In genomic region chr12:5437122-5437521, GRCh38 we compare ENCODE assay signal across 23 cellular contexts. TPM values are rescaled to one million over a fixed set of nuclear protein-coding genes. Genes with fewer than 3 reads are reported as not detected.
"Had no signal": no experiment of that assay in that cellular context is flagged by ENCODE, and none has a peak within 500 bp of the region (broad histone marks: within the 10 kb centered on the region; RNA-seq: fewer than 3 reads in every experiment).

No MANE protein-coding gene starts in this region.

- ATAC-seq: activated CD8-positive, alpha-beta T cell treated with anti-CD3 and anti-CD28 coated beads, Interleukin-2, amount 10 ng/mL, durations not matched to agents 7 days and 5 days; gastroesophageal sphincter; lower lobe of right lung; stimulated activated naive B cell treated with anti-CD40 and anti-IgM and Interleukin-4, amounts not matched to agents 10 μg/mL and 1 μg/mL and 100 μg/mL, for 72 hours had no signal

- H3K27ac ChIP-seq: cardiac muscle cell, epithelial cell of prostate, gastroesophageal sphincter, lower lobe of right lung, ovary had no signal

- H3K36me3 ChIP-seq: adrenal gland, cardiac muscle cell, gastroesophageal sphincter, lower lobe of right lung, ovary had no signal

- H3K9me3 Mint-ChIP-seq: activated CD4-positive, alpha-beta T cell treated with anti-CD3 and anti-CD28 coated beads, Interleukin-2, amount 10 ng/mL, durations not matched to agents 24 days and 14 days; neural crest cell; stimulated activated naive B cell treated with anti-CD40 and anti-IgM and Interleukin-4, amounts not matched to agents 10 μg/mL and 1 μg/mL and 100 μg/mL, for 72 hours; T-helper 2 cell treated with Interferon-gamma antibody and Interleukin-4, amounts not matched to agents 5 μg/mL and 100 μg/mL, for 36 hours had no signal

- DNase-seq: activated CD4-positive, alpha-beta T cell treated with anti-CD3 and anti-CD28 coated beads, Interleukin-2, amount 10 ng/mL, durations not matched to agents 24 days and 14 days; activated CD4-positive, CD25-positive, alpha-beta regulatory T cell; activated CD8-positive, alpha-beta memory T cell treated with anti-CD3 and anti-CD28 coated beads, Interleukin-2, amount 50 U/mL, for 4 hours; activated CD8-positive, alpha-beta T cell treated with anti-CD3 and anti-CD28 coated beads, Interleukin-2, amount 10 ng/mL, durations not matched to agents 7 days and 5 days; activated effector memory CD4-positive, alpha-beta T cell treated with anti-CD3 and anti-CD28 coated beads, Interleukin-2, amount 50 U/mL, for 16 hours; activated T-cell treated with anti-CD3 and anti-CD28 coated beads, Interleukin-2, amount 50 U/mL, for 48 hours; effector memory CD4-positive, alpha-beta T cell; hippocampal formation; kidney; lower lobe of right lung; midbrain; stimulated activated CD4-positive, alpha-beta T cell treated with anti-CD3 and anti-CD28 coated beads, Interleukin-2, amount 100 ng/mL, for 48 hours; stimulated activated naive B cell treated with anti-CD40 and anti-IgM and Interleukin-4, amounts not matched to agents 10 μg/mL and 1 μg/mL and 100 μg/mL, for 72 hours; trophoblast cell had no signal

- H3K36me3 Mint-ChIP-seq: activated naive CD4-positive, alpha-beta T cell treated with anti-CD3 and anti-CD28 coated beads, Interleukin-2, amount 50 U/mL, for 24 hours; stimulated activated naive B cell treated with anti-CD40 and anti-IgM and Interleukin-4, amounts not matched to agents 10 μg/mL and 1 μg/mL and 100 μg/mL, for 72 hours had no signal

- H3K4me3 ChIP-seq: adrenal gland, cardiac muscle cell, gastroesophageal sphincter, lower lobe of right lung, ovary had no signal

- H3K27me3 ChIP-seq: ovary had no signal

- H3K4me1 ChIP-seq: adrenal gland had no signal

- H3K9me3 ChIP-seq: adrenal gland, lower lobe of right lung, ovary had no signal

- H3K4me3 Mint-ChIP-seq: activated CD4-positive, alpha-beta T cell treated with anti-CD3 and anti-CD28 coated beads, Interleukin-2, amount 10 ng/mL, durations not matched to agents 24 days and 14 days; activated CD8-positive, alpha-beta T cell treated with anti-CD3 and anti-CD28 coated beads, Interleukin-2, amount 10 ng/mL, durations not matched to agents 7 days and 5 days; activated naive CD4-positive, alpha-beta T cell treated with anti-CD3 and anti-CD28 coated beads, Interleukin-2, amount 50 U/mL, for 24 hours; neural crest cell; stimulated activated naive B cell treated with anti-CD40 and anti-IgM and Interleukin-4, amounts not matched to agents 10 μg/mL and 1 μg/mL and 100 μg/mL, for 72 hours; T-helper 2 cell treated with Interferon-gamma antibody and Interleukin-4, amounts not matched to agents 5 μg/mL and 100 μg/mL, for 36 hours had no signal

- H3K27ac Mint-ChIP-seq: activated CD4-positive, alpha-beta T cell treated with anti-CD3 and anti-CD28 coated beads, Interleukin-2, amount 10 ng/mL, durations not matched to agents 24 days and 14 days; activated CD8-positive, alpha-beta T cell treated with anti-CD3 and anti-CD28 coated beads, Interleukin-2, amount 10 ng/mL, durations not matched to agents 7 days and 5 days; activated naive CD4-positive, alpha-beta T cell treated with anti-CD3 and anti-CD28 coated beads, Interleukin-2, amount 50 U/mL, for 24 hours; stimulated activated naive B cell treated with anti-CD40 and anti-IgM and Interleukin-4, amounts not matched to agents 10 μg/mL and 1 μg/mL and 100 μg/mL, for 72 hours; T-helper 2 cell treated with Interferon-gamma antibody and Interleukin-4, amounts not matched to agents 5 μg/mL and 100 μg/mL, for 36 hours had no signal

RNA-seq across cellular contexts. Expression of gene NTF3, which starts 5.2 kb away (rescaled TPM):
- total RNA-seq: activated CD4-positive, alpha-beta T cell treated with anti-CD3 and anti-CD28 coated beads, Interleukin-2, amount 10 ng/mL, durations not matched to agents 24 days and 14 days; activated CD8-positive, alpha-beta T cell treated with anti-CD3 and anti-CD28 coated beads, Interleukin-2, amount 10 ng/mL, durations not matched to agents 7 days and 5 days; subcutaneous adipose tissue had no signal
